Comparison of ENCODE assay signal across 11 cellular contexts in genomic region chr4:16224669-16225068, GRCh38. TPM values are rescaled to one million over a fixed set of nuclear protein-coding genes. Genes with fewer than 3 reads are reported as not detected.
DNase-seq lines count a peak whose midpoint lies in the region; ATAC-seq lines count a peak whose summit lies in the region.
"Had no signal": no experiment of that assay in that cellular context is flagged by ENCODE, and none has a peak within 500 bp of the region (broad histone marks: within the 10 kb centered on the region; RNA-seq: fewer than 3 reads in every experiment).

No MANE protein-coding gene starts in this region.

- H3K36me3 ChIP-seq in stomach smooth muscle (ENCODE audit: control insufficient read depth in 2 of 2, insufficient read depth in 2 of 2, low read length in 2 of 2): no peaks in the 10 kb centered on the region

- peaks cover 44% of the 10 kb centered on the region for H3K4me1 Mint-ChIP-seq in activated CD8-positive, alpha-beta memory T cell treated with anti-CD3 and anti-CD28 coated beads, Interleukin-2, amount 10 ng/mL, durations not matched to agents 7 days and 5 days
- peaks cover 54% of the 10 kb centered on the region for H3K4me1 Mint-ChIP-seq in activated T-helper 1 cell treated with anti-CD3 and anti-CD28 coated beads, Interleukin-12 subunit alpha, Interleukin-12 subunit beta, Interleukin-2, Interleukin-4 antibody, amounts not matched to agents 30 ng/mL and 10 ng/mL and 1 ng/mL, durations not matched to agents 14 hours and 24 hours and 36 hours (ENCODE audit: low read depth)
- H3K4me1 Mint-ChIP-seq in immature natural killer cell: peaks cover 46 to 52% of the 10 kb centered on the region in 2 donors

- no peaks in the 10 kb centered on the region for H3K27me3 Mint-ChIP-seq in activated CD8-positive, alpha-beta memory T cell treated with anti-CD3 and anti-CD28 coated beads, Interleukin-2, amount 10 ng/mL, durations not matched to agents 7 days and 5 days
- H3K27me3 Mint-ChIP-seq in activated T-helper 1 cell treated with anti-CD3 and anti-CD28 coated beads, Interleukin-12 subunit alpha, Interleukin-12 subunit beta, Interleukin-2, Interleukin-4 antibody, amounts not matched to agents 30 ng/mL and 10 ng/mL and 1 ng/mL, durations not matched to agents 14 hours and 24 hours and 36 hours (ENCODE audit: insufficient read depth): no peaks in the 10 kb centered on the region
- peaks cover 8 to 21% (median 13%) of the 10 kb centered on the region in 3 donors for H3K27me3 Mint-ChIP-seq in immature natural killer cell (ENCODE audit: low read depth in 3 of 3)

- ATAC-seq in activated CD8-positive, alpha-beta memory T cell treated with anti-CD3 and anti-CD28 coated beads, Interleukin-2, amount 10 ng/mL, durations not matched to agents 7 days and 5 days: no peak
- no peak for ATAC-seq in GM21367 (IDR thresholded peaks at IDR 0.05; ENCODE audit: unreplicated experiment)

- no peaks in the 10 kb centered on the region for H3K27me3 ChIP-seq in stomach smooth muscle (ENCODE audit: control insufficient read depth in 1 of 2, insufficient read depth in 2 of 2, low read length in 2 of 2)

- H3K4me3 ChIP-seq in stomach smooth muscle (ENCODE audit: low read length in 2 of 2): peak overlapping the region; percentile 60 to 83

- no peak for DNase-seq in activated CD8-positive, alpha-beta memory T cell treated with anti-CD3 and anti-CD28 coated beads, Interleukin-2, amount 10 ng/mL, durations not matched to agents 7 days and 5 days
- DNase-seq in activated CD8-positive, alpha-beta memory T cell treated with anti-CD3 and anti-CD28 coated beads, Interleukin-2, amount 50 U/mL, for 48 hours: no peak
- no peak for DNase-seq in activated T-helper 1 cell treated with anti-CD3 and anti-CD28 coated beads, Interleukin-12 subunit alpha, Interleukin-12 subunit beta, Interleukin-2, Interleukin-4 antibody, amounts not matched to agents 30 ng/mL and 10 ng/mL and 1 ng/mL, durations not matched to agents 14 hours and 24 hours and 36 hours (ENCODE audit: low spot score)
- no peak for DNase-seq in immature natural killer cell
- no peak for DNase-seq in UCSD-AML1 (lab: John Stamatoyannopoulos, UW; ENCODE audit: unreplicated experiment)
- DNase-seq in activated gamma-delta T cell treated with Interleukin-2 at 50 U/mL for 16 hours: no peak
- DNase-seq: caudate nucleus; stimulated activated CD4-positive, alpha-beta T cell treated with anti-CD3 and anti-CD28 coated beads, Interleukin-2, amount 100 ng/mL, for 48 hours had no signal

- H3K4me1 ChIP-seq in stomach smooth muscle (ENCODE audit: control insufficient read depth, insufficient read depth, low read length): peaks cover 14% of the 10 kb centered on the region

- H3K9ac ChIP-seq in stomach smooth muscle (ENCODE audit: low read length in 2 of 2): peak overlapping the region in 1 of 2 donors; percentile 69

- H3K27ac ChIP-seq in stomach smooth muscle (ENCODE audit: low read length): no peak overlapping the region
- H3K27ac ChIP-seq: C4-2B had no signal

- H3K9me3 ChIP-seq in stomach smooth muscle (ENCODE audit: control insufficient read depth in 2 of 2, low read length in 2 of 2): no peaks in the 10 kb centered on the region

- peak overlapping the region; percentile 87 for H3K4me3 Mint-ChIP-seq in activated CD8-positive, alpha-beta memory T cell treated with anti-CD3 and anti-CD28 coated beads, Interleukin-2, amount 10 ng/mL, durations not matched to agents 7 days and 5 days
- peak overlapping the region; percentile 87 for H3K4me3 Mint-ChIP-seq in activated T-helper 1 cell treated with anti-CD3 and anti-CD28 coated beads, Interleukin-12 subunit alpha, Interleukin-12 subunit beta, Interleukin-2, Interleukin-4 antibody, amounts not matched to agents 30 ng/mL and 10 ng/mL and 1 ng/mL, durations not matched to agents 14 hours and 24 hours and 36 hours
- peak overlapping the region; percentile 86 to 91 (median 89) for H3K4me3 Mint-ChIP-seq in immature natural killer cell

- H3K36me3 Mint-ChIP-seq in activated CD8-positive, alpha-beta memory T cell treated with anti-CD3 and anti-CD28 coated beads, Interleukin-2, amount 10 ng/mL, durations not matched to agents 7 days and 5 days: peaks cover 12% of the 10 kb centered on the region
- H3K36me3 Mint-ChIP-seq in activated T-helper 1 cell treated with anti-CD3 and anti-CD28 coated beads, Interleukin-12 subunit alpha, Interleukin-12 subunit beta, Interleukin-2, Interleukin-4 antibody, amounts not matched to agents 30 ng/mL and 10 ng/mL and 1 ng/mL, durations not matched to agents 14 hours and 24 hours and 36 hours (ENCODE audit: low read depth): peaks cover 10% of the 10 kb centered on the region
- no peaks in the 10 kb centered on the region for H3K36me3 Mint-ChIP-seq in immature natural killer cell

- peak overlapping the region; percentile 94 for H3K27ac Mint-ChIP-seq in activated CD8-positive, alpha-beta memory T cell treated with anti-CD3 and anti-CD28 coated beads, Interleukin-2, amount 10 ng/mL, durations not matched to agents 7 days and 5 days
- peak overlapping the region; percentile 82 for H3K27ac Mint-ChIP-seq in activated T-helper 1 cell treated with anti-CD3 and anti-CD28 coated beads, Interleukin-12 subunit alpha, Interleukin-12 subunit beta, Interleukin-2, Interleukin-4 antibody, amounts not matched to agents 30 ng/mL and 10 ng/mL and 1 ng/mL, durations not matched to agents 14 hours and 24 hours and 36 hours
- H3K27ac Mint-ChIP-seq in immature natural killer cell: peak overlapping the region; percentile 47 to 92 (median 86)

- H3K9me3 Mint-ChIP-seq in activated CD8-positive, alpha-beta memory T cell treated with anti-CD3 and anti-CD28 coated beads, Interleukin-2, amount 10 ng/mL, durations not matched to agents 7 days and 5 days (ENCODE audit: low read depth): no peaks in the 10 kb centered on the region
- H3K9me3 Mint-ChIP-seq in activated T-helper 1 cell treated with anti-CD3 and anti-CD28 coated beads, Interleukin-12 subunit alpha, Interleukin-12 subunit beta, Interleukin-2, Interleukin-4 antibody, amounts not matched to agents 30 ng/mL and 10 ng/mL and 1 ng/mL, durations not matched to agents 14 hours and 24 hours and 36 hours: no peaks in the 10 kb centered on the region
- no peaks in the 10 kb centered on the region for H3K9me3 Mint-ChIP-seq in immature natural killer cell

- CTCF ChIA-PET in activated CD8-positive, alpha-beta memory T cell treated with anti-CD3 and anti-CD28 coated beads, Interleukin-2, amount 10 ng/mL, durations not matched to agents 7 days and 5 days (lab: Charles Lee): interaction anchor here (1.2 to 2.1 kb wide), 2 partner anchors 19 to 25 kb away, joined by 3 to 7 read pairs; no protein-coding TSS in a partner anchor

- intact Hi-C loops in activated T-helper 1 cell treated with anti-CD3 and anti-CD28 coated beads, Interleukin-12 subunit alpha, Interleukin-12 subunit beta, Interleukin-2, Interleukin-4 antibody, amounts not matched to agents 30 ng/mL and 10 ng/mL and 1 ng/mL, durations not matched to agents 14 hours and 24 hours and 36 hours (cut with micrococcal nuclease): loop anchor here (1.0 to 10.0 kb wide), 9 partner anchors 7 to 1800 kb away; partner anchors contain the start of genes CLRN2, CPEB2, DCAF16 and FAM200B

RNA-seq across cellular contexts. Expression of gene TAPT1, which starts 1.6 kb away (rescaled TPM):
- total RNA-seq in activated CD8-positive, alpha-beta memory T cell treated with anti-CD3 and anti-CD28 coated beads, Interleukin-2, amount 10 ng/mL, durations not matched to agents 7 days and 5 days: 10 to 100 TPM; 34.4 to 37.5 TPM
- 26.0 and 31.8 TPM in 2 replicates for total RNA-seq in activated T-helper 1 cell treated with anti-CD3 and anti-CD28 coated beads, Interleukin-12 subunit alpha, Interleukin-12 subunit beta, Interleukin-2, Interleukin-4 antibody, amounts not matched to agents 30 ng/mL and 10 ng/mL and 1 ng/mL, durations not matched to agents 14 hours and 24 hours and 36 hours
- 10 to 100 TPM; 10.1 to 22.0 (median 17.9) TPM for polyA plus RNA-seq in immature natural killer cell
